ENCODE assay signal across 14 cellular contexts in genomic region chr6:18335948-18336347, GRCh38. TPM values are rescaled to one million over a fixed set of nuclear protein-coding genes. Genes with fewer than 3 reads are reported as not detected.
DNase-seq lines count a peak whose midpoint lies in the region; ATAC-seq and TF ChIP-seq lines count a peak whose summit lies in the region.
"Had no signal": no experiment of that assay in that cellular context is flagged by ENCODE, and none has a peak within 500 bp of the region (broad histone marks: within the 10 kb centered on the region; RNA-seq: fewer than 3 reads in every experiment).

No MANE protein-coding gene starts in this region.

- H3K4me1 ChIP-seq in HUES64 (ENCODE audit: insufficient read depth, low read length) (peaks cover 18% of the 10 kb centered on the region), OCI-LY3 (ENCODE audit: low read length) (peaks cover 50% of the 10 kb centered on the region), iPS-20b (ENCODE audit: insufficient read depth, low read length) (peaks cover 7% of the 10 kb centered on the region; the same call in 1 of the 2 replicates)
- H3K4me1 ChIP-seq: A549, BE2C had no signal

- WGBS in HUES64: 70% methylated on average over 1 of the region's 1 CpG

- no peaks in the 10 kb centered on the region for H3K9me3 Mint-ChIP-seq in activated CD4-positive, alpha-beta T cell treated with anti-CD3 and anti-CD28 coated beads, Interleukin-2, amount 10 ng/mL, durations not matched to agents 7 days and 5 days
- H3K9me3 Mint-ChIP-seq: CD4-positive, alpha-beta memory T cell had no signal

- no peaks in the 10 kb centered on the region for H4K20me1 ChIP-seq in OCI-LY3 (ENCODE audit: insufficient read depth, low read length)

- no peak overlapping the region for H2AFZ ChIP-seq in OCI-LY3 (ENCODE audit: low read depth, low read length)

- POLR2A ChIA-PET in activated CD4-positive, alpha-beta T cell treated with anti-CD3 and anti-CD28 coated beads, Interleukin-2, amount 10 ng/mL, durations not matched to agents 7 days and 5 days (lab: Charles Lee): no interaction called here

- H3K36me3 ChIP-seq in HUES64 (ENCODE audit: insufficient read depth, low read length) (no peaks in the 10 kb centered on the region), OCI-LY3 (replicated peaks; ENCODE audit: low read depth, low read length) (peaks cover 4% of the 10 kb centered on the region), iPS-20b (ENCODE audit: insufficient read depth, low read depth, low read length) (no peaks in the 10 kb centered on the region)
- H3K36me3 ChIP-seq: BE2C, HAP-1 had no signal

- TF ChIP-seq CTCF in OCI-LY3 (IDR thresholded peaks at IDR 0.05; ENCODE audit: low read depth, low read length): no peak

- no peak for TF ChIP-seq POLR2A in erythroblast (IDR thresholded peaks at IDR 0.05; ENCODE audit: low read length)

- H3K4me3 ChIP-seq in HUES64 (ENCODE audit: low read length): no peak overlapping the region
- no peak overlapping the region for H3K4me3 ChIP-seq in OCI-LY3 (ENCODE audit: low read length)
- H3K4me3 ChIP-seq in iPS-20b (ENCODE audit: low read length): no peak overlapping the region
- H3K4me3 ChIP-seq: A549, HAP-1 had no signal

- H3K27ac ChIP-seq in HUES64 (ENCODE audit: low read depth, low read length) (peak overlapping the region; percentile 31; the same call in 1 of the 2 replicates), OCI-LY3 (ENCODE audit: low read length) (peak overlapping the region; percentile 88), iPS-20b (ENCODE audit: low read length) (no peak overlapping the region)
- H3K27ac ChIP-seq: A549, C4-2B had no signal

- peak overlapping the region; percentile 74 for H3K4me2 ChIP-seq in OCI-LY3 (ENCODE audit: low read length)
- H3K4me2 ChIP-seq: A549 had no signal

- H3K9ac ChIP-seq in HUES64 (ENCODE audit: low read depth, low read length) (no peak overlapping the region), OCI-LY3 (ENCODE audit: low read length) (peak overlapping the region; percentile 67; the same call in 1 of the 2 replicates), iPS-20b (ENCODE audit: low read depth, low read length) (peak overlapping the region; percentile 26; the same call in 1 of the 2 replicates)

- no peaks in the 10 kb centered on the region for H3K4me1 Mint-ChIP-seq in activated CD4-positive, alpha-beta T cell treated with anti-CD3 and anti-CD28 coated beads, Interleukin-2, amount 10 ng/mL, durations not matched to agents 7 days and 5 days
- H3K4me1 Mint-ChIP-seq: CD4-positive, alpha-beta memory T cell had no signal

- no peaks in the 10 kb centered on the region for H3K36me3 Mint-ChIP-seq in activated CD4-positive, alpha-beta T cell treated with anti-CD3 and anti-CD28 coated beads, Interleukin-2, amount 10 ng/mL, durations not matched to agents 7 days and 5 days (ENCODE audit: low read depth)
- H3K36me3 Mint-ChIP-seq: CD4-positive, alpha-beta memory T cell had no signal

- CTCF ChIA-PET in activated CD4-positive, alpha-beta T cell treated with anti-CD3 and anti-CD28 coated beads, Interleukin-2, amount 10 ng/mL, durations not matched to agents 7 days and 5 days (lab: Charles Lee): no interaction called here

- H3K79me2 ChIP-seq in OCI-LY3 (ENCODE audit: low read length): no peaks in the 10 kb centered on the region

- H3K27me3 Mint-ChIP-seq in activated CD4-positive, alpha-beta T cell treated with anti-CD3 and anti-CD28 coated beads, Interleukin-2, amount 10 ng/mL, durations not matched to agents 7 days and 5 days: peaks cover 8% of the 10 kb centered on the region

- no peak for ATAC-seq in HG02981 (IDR thresholded peaks at IDR 0.05; ENCODE audit: unreplicated experiment)
- ATAC-seq: A549 had no signal

- no peak for DNase-seq in erythroblast (lab: John Stamatoyannopoulos, UW)
- no peak for DNase-seq in activated CD4-positive, alpha-beta T cell treated with anti-CD3 and anti-CD28 coated beads, Interleukin-2, amount 10 ng/mL, durations not matched to agents 7 days and 5 days
- no peak for DNase-seq in central memory CD4-positive, alpha-beta T cell
- DNase-seq: BE2C; CD4-positive, alpha-beta memory T cell; DMS79; EL had no signal

- H3K27ac Mint-ChIP-seq in activated CD4-positive, alpha-beta T cell treated with anti-CD3 and anti-CD28 coated beads, Interleukin-2, amount 10 ng/mL, durations not matched to agents 7 days and 5 days: no peak overlapping the region
- H3K27ac Mint-ChIP-seq: CD4-positive, alpha-beta memory T cell had no signal

- H3K27me3 ChIP-seq in HUES64 (ENCODE audit: insufficient read depth, low read length): no peaks in the 10 kb centered on the region
- H3K27me3 ChIP-seq in OCI-LY3 (ENCODE audit: low read depth, low read length): no peaks in the 10 kb centered on the region
- no peaks in the 10 kb centered on the region for H3K27me3 ChIP-seq in iPS-20b (ENCODE audit: insufficient read depth, low read length)
- H3K27me3 ChIP-seq: BE2C had no signal

- H3K9me3 ChIP-seq in HUES64 (ENCODE audit: insufficient read depth, low read depth, low read length) (no peaks in the 10 kb centered on the region), OCI-LY3 (ENCODE audit: insufficient read depth, low read length) (peaks cover 8% of the 10 kb centered on the region; the same call in 1 of the 2 replicates), iPS-20b (ENCODE audit: insufficient read depth, low read depth, low read length) (no peaks in the 10 kb centered on the region)
- H3K9me3 ChIP-seq: A549, BE2C, HAP-1 had no signal

- H3K4me3 Mint-ChIP-seq in activated CD4-positive, alpha-beta T cell treated with anti-CD3 and anti-CD28 coated beads, Interleukin-2, amount 10 ng/mL, durations not matched to agents 7 days and 5 days: no peak overlapping the region
- H3K4me3 Mint-ChIP-seq: CD4-positive, alpha-beta memory T cell had no signal

RNA-seq across cellular contexts. Expression of gene RNF144B, which starts 51.2 kb away (rescaled TPM):
- polyA plus RNA-seq in HUES64 (2013, experiment 1 of 2): 1.6 TPM
- 1.1 TPM for polyA plus RNA-seq in HUES64 (2013, experiment 2 of 2)
- 1 to 10 TPM; 1.3 to 1.7 TPM for total RNA-seq in activated CD4-positive, alpha-beta T cell treated with anti-CD3 and anti-CD28 coated beads, Interleukin-2, amount 10 ng/mL, durations not matched to agents 7 days and 5 days
